ENCODE assay signal across 19 cellular contexts in the genomic region with DNA sequence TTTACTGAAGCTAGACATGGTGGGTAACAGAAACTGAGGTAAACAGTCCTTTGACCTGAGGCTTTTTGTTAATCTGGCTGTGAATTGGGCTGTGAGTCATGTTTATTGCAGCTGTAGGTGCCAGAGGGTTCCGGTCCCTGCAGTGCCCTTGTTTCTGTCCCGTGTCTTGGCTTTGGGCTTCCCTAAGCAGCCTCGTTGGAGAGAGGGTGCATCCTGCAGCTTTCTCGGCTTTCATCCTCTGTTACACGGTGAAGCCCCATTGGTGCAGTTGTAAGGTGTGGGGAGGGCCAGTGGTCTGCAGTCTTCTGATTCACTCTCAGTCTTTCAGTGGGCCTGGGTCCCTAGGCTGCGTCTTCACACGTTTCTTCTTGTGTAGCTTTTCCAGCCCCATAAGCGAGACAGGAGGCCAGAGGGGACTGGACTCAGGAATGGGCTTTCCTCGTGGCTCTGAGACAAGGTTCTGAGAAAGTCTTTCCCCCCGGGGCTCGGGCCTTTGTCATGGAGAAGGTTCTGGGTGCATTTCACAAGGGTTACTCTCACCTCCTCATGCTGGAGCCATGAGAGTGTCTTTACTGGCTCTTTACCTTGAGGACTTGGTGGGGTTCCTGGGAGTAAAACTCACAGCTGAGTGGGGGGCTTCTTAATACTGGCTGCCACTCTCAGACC. TPM values are rescaled to one million over a fixed set of nuclear protein-coding genes. Genes with fewer than 3 reads are reported as not detected.
A peak's percentile ranks its signal among the peaks of the same experiment; 100 is the strongest.
DNase-seq lines count a peak whose midpoint lies in the region; ATAC-seq and FAIRE-seq lines count a peak whose summit lies in the region.
"Had no signal": no experiment of that assay in that cellular context is flagged by ENCODE, and none has a peak within 500 bp of the region (broad histone marks: within the 10 kb centered on the region; RNA-seq: fewer than 3 reads in every experiment).

No MANE protein-coding gene starts in this region.

- peak; percentile 8 for DNase-seq in HPDE6-E6E7 (ENCODE audit: extremely low spot score)
- DNase-seq in SW480 (ENCODE audit: low spot score), result peak; percentile 9
- peak; percentile 25 for DNase-seq in iPS DF 4.7 (ENCODE audit: extremely low read depth, low spot score)
- DNase-seq in small intestine, result peak; percentile 72
- no peak for DNase-seq in NCI-H1105 treated with DMSO at 0.1 percent for 48 hours (lab: John Stamatoyannopoulos, UW)
- DNase-seq in cerebellum (ENCODE audit: low spot score), result no peak
- DNase-seq: activated CD4-positive, alpha-beta T cell treated with anti-CD3 and anti-CD28 coated beads, Interleukin-2, amount 10 ng/mL, durations not matched to agents 24 days and 14 days; activated CD8-positive, alpha-beta memory T cell treated with anti-CD3 and anti-CD28 coated beads, Interleukin-2, amount 50 U/mL, for 4 hours; activated effector memory CD4-positive, alpha-beta T cell treated with anti-CD3 and anti-CD28 coated beads, Interleukin-2, amount 50 U/mL, for 16 hours; adrenal gland; COR-L47; esophagus squamous epithelium; lower lobe of right lung; NCI-H524 treated with DMSO at 0.1 percent for 48 hours; nucleus accumbens; retina; SIG-M5; T-helper 1 cell had no signal

- peaks cover 0 to 7% of the 10 kb centered on the region in 2 donors for H3K4me1 ChIP-seq in small intestine (ENCODE audit: control insufficient read depth in 2 of 2, insufficient read depth in 1 of 2, low read depth in 1 of 2, low read length in 1 of 2)
- H3K4me1 ChIP-seq: adrenal gland, lower lobe of right lung had no signal

- no peak for ATAC-seq in GM21723 (IDR thresholded peaks at IDR 0.05; ENCODE audit: unreplicated experiment)
- ATAC-seq: lower lobe of right lung had no signal

- no peaks in the 10 kb centered on the region for H3K9me3 ChIP-seq in small intestine (ENCODE audit: control insufficient read depth, low read depth)
- H3K9me3 ChIP-seq: adrenal gland, esophagus squamous epithelium, lower lobe of right lung had no signal

- 54 to 78% (median 66%) methylated on average over 11 of the region's 11 CpGs for WGBS in small intestine, 3 donors

- H3K27ac ChIP-seq in small intestine (ENCODE audit: low read depth in 1 of 2, low read length in 1 of 2), result peak overlapping the region in 1 of 2 donors; percentile 22
- H3K27ac ChIP-seq: adrenal gland, esophagus squamous epithelium, lower lobe of right lung had no signal

- no peak overlapping the region for H3K4me3 ChIP-seq in small intestine (ENCODE audit: low read depth in 1 of 2, low read length in 2 of 2)
- H3K4me3 ChIP-seq: adrenal gland, esophagus squamous epithelium, lower lobe of right lung had no signal

- H3K36me3 ChIP-seq in small intestine (ENCODE audit: control insufficient read depth in 2 of 2, insufficient read depth in 2 of 2, low read length in 2 of 2), result peaks cover 0 to 7% of the 10 kb centered on the region in 2 donors

- no peaks in the 10 kb centered on the region for H3K27me3 ChIP-seq in small intestine (ENCODE audit: control insufficient read depth in 2 of 2, insufficient read depth in 2 of 2, low read length in 2 of 2)
- H3K27me3 ChIP-seq: adrenal gland, esophagus squamous epithelium had no signal

- FAIRE-seq in small intestine (lab: Jason Lieb, UNC), result no peak

RNA-seq across cellular contexts. Expression of gene ASB7, which starts 33.1 kb away (rescaled TPM):
- polyA plus RNA-seq in small intestine, result 1 to 10 TPM; 4.2 to 5.3 (median 4.6) TPM
- total RNA-seq in cerebellum, result 15.2 TPM

RNA-seq across cellular contexts. Expression of gene LINS1, which starts 33.6 kb away (rescaled TPM):
- 1 to 10 TPM; 2.4 to 5.7 (median 5.6) TPM for polyA plus RNA-seq in small intestine
- total RNA-seq in cerebellum, result 50.0 TPM

Comparison
In these comparisons a context has a peak if more than half of its experiments do, and no peak if none do; other contexts are left out.
1. DNase-seq: peak in HPDE6-E6E7 (single experiment), SW480 (single experiment), iPS DF 4.7 (single experiment) and small intestine (single experiment); none in NCI-H1105 treated with DMSO at 0.1 percent for 48 hours (single experiment) and cerebellum (single experiment).